In genomic region chr16:50025544-50025931, GRCh38 we compare ENCODE assay signal across 1 cellular context.
TF ChIP-seq lines count a peak whose summit lies in the region.

No MANE protein-coding gene starts in this region.

TF ChIP-seq in K562, 482 proteins besides CTCF, POLR2A, EP300 and RAD21 (continued from another document):
- TF ChIP-seq TRIM25 (IDR thresholded peaks at IDR 0.05; ENCODE audit: borderline replicate concordance) (no peak), ZFX (CRISPR knock-in tag; IDR thresholded peaks at IDR 0.05) (peak; percentile 39; the same call in 1 of the 2 replicates), ELF1 (tag; IDR thresholded peaks at IDR 0.05) (peak; percentile 34; the same call in 1 of the 2 replicates), NR2C2 (CRISPR knock-in tag; IDR thresholded peaks at IDR 0.05) (no peak), NR2C2 (tag; IDR thresholded peaks at IDR 0.05) (peak; percentile 1; the same call in 1 of the 2 replicates), SAP30 (IDR thresholded peaks at IDR 0.05; ENCODE audit: borderline replicate concordance, insufficient read depth, low read depth, low read length, poor library complexity, severe bottlenecking) (peak; percentile 66), TAF1 (IDR thresholded peaks at IDR 0.05; ENCODE audit: control insufficient read depth, extremely low read depth, insufficient read depth, low read length, severe bottlenecking) (peak; percentile 6), ZBTB7A (IDR thresholded peaks at IDR 0.05; ENCODE audit: borderline replicate concordance, control insufficient read depth, low read depth, low read length) (0 out of 2 replicates have a peak, but pooled peaks have one; percentile 1), CBFB (CRISPR knock-in tag; IDR thresholded peaks at IDR 0.05) (no peak), ADNP (tag; IDR thresholded peaks at IDR 0.05) (no peak), RBBP5 (IDR thresholded peaks at IDR 0.05; ENCODE audit: borderline replicate concordance, insufficient read depth, low read length, poor library complexity, severe bottlenecking) (peak; percentile 51), NKRF (IDR thresholded peaks at IDR 0.05; ENCODE audit: borderline replicate concordance) (0 out of 2 replicates have a peak, but pooled peaks have one; percentile 11), ATF2 (CRISPR knock-in tag; IDR thresholded peaks at IDR 0.05) (no peak), SIN3A (IDR thresholded peaks at IDR 0.05; ENCODE audit: borderline replicate concordance in 2 of 2, control insufficient read depth in 1 of 2, low read depth in 2 of 2, low read length in 2 of 2) (peak in 1 of 2 experiments; percentile 62; a peak in 1 of 4 replicates)
